23 cellular contexts compared by ENCODE assay signal in the genomic region with DNA sequence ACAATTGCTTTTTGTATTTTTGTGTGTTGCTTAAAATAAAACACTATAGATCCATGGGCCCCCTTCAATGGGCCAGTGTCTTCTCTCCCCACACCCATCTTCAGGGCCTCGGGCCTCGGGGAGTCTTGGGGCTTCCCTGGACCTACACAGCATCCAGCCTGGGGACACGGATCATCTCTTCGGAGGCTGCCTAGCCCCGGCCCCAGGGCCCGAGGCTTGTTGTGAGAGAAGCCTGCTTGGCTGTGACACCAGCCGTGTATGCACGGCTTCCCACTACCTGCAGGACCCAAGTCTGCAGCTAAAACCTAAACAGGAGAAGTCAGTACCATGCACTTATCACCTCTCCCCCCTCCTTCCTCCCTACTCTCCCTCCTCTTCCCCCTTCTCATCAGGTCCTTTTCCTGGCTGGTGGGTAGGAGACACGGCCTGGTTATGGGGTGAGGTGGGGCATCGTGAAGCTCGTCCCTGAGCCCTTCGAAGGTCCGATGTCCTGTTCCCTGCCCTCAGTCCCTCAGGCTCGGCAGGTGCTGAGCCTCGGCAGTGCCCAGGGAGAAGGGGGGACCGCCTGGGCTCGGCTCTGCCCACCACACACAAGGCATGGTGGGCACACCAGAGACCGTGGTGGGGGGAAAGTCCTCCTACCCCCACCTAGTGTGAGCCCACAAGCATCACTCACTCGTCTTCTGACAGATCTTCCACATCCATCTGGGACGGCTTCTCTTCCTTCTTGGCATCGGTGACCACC. TPM values are rescaled to one million over a fixed set of nuclear protein-coding genes. Genes with fewer than 3 reads are reported as not detected.
DNase-seq lines count a peak whose midpoint lies in the region; ATAC-seq, FAIRE-seq and TF ChIP-seq lines count a peak whose summit lies in the region.
"Had no signal": no experiment of that assay in that cellular context is flagged by ENCODE, and none has a peak within 500 bp of the region (broad histone marks: within the 10 kb centered on the region; RNA-seq: fewer than 3 reads in every experiment).

No MANE protein-coding gene starts in this region.

- no peak overlapping the region for H3K9ac ChIP-seq in HepG2 (ENCODE audit: insufficient read depth, low read depth, low read length)
- H3K9ac ChIP-seq: KMS-11 had no signal

- H3K9me3 Mint-ChIP-seq in activated T-helper 2 cell treated with anti-CD3 and anti-CD28 coated beads, Interferon-gamma antibody, Interleukin-2, Interleukin-4, amounts not matched to agents 10 μg/mL and 5 μg/mL and 100 μg/mL, durations not matched to agents 14 hours and 24 hours and 36 hours, result peaks cover 17% of the 10 kb centered on the region

- TF ChIP-seq POLR2A in right lobe of liver (IDR thresholded peaks at IDR 0.05), result no peak
- TF ChIP-seq POLR2A in HepG2 (IDR thresholded peaks at IDR 0.05; ENCODE audit: insufficient read depth in 1 of 2, low read depth in 2 of 2, low read length in 2 of 2), result no peak

- H3K4me3 ChIP-seq in right lobe of liver, result no peak overlapping the region
- no peak overlapping the region for H3K4me3 ChIP-seq in HepG2 (replicated peaks in 1 of 3; ENCODE audit: insufficient read depth in 1 of 3, low read depth in 2 of 3, low read length in 3 of 3)
- H3K4me3 ChIP-seq in psoas muscle, result no peak overlapping the region
- H3K4me3 ChIP-seq: SJSA1 had no signal

- CTCF ChIA-PET in HepG2 (lab: Yijun Ruan, JAX; ENCODE audit: low intra/inter-chr PET ratio, low total read pairs), result no interaction called here

- no peaks in the 10 kb centered on the region for H4K20me1 ChIP-seq in HepG2 (ENCODE audit: insufficient read depth, low read length)

- FAIRE-seq in HepG2 (lab: Jason Lieb, UNC), result no peak
- FAIRE-seq: A204.1, D721Med had no signal

- H3K4me3 Mint-ChIP-seq in activated T-helper 2 cell treated with anti-CD3 and anti-CD28 coated beads, Interferon-gamma antibody, Interleukin-2, Interleukin-4, amounts not matched to agents 10 μg/mL and 5 μg/mL and 100 μg/mL, durations not matched to agents 14 hours and 24 hours and 36 hours (ENCODE audit: low read depth), result no peak overlapping the region

- H3K36me3 ChIP-seq in right lobe of liver (no peaks in the 10 kb centered on the region), HepG2 (replicated peaks in 1 of 2; ENCODE audit: control insufficient read depth in 1 of 2, insufficient read depth in 2 of 2, low read length in 2 of 2) (no peaks in the 10 kb centered on the region), psoas muscle (ENCODE audit: insufficient read depth in 1 of 2, low read depth in 1 of 2) (no peaks in the 10 kb centered on the region)

- intact Hi-C loops in right lobe of liver (cut with DNase I), result no loop called here
- intact Hi-C loops in HepG2 (cut with micrococcal nuclease; ENCODE audit: unreplicated experiment), result no loop called here
- intact Hi-C loops in left ventricle myocardium superior (cut with micrococcal nuclease), result no loop called here
- intact Hi-C loops in psoas muscle (cut with DNase I), result no loop called here
- intact Hi-C loops in activated T-helper 2 cell treated with anti-CD3 and anti-CD28 coated beads, Interferon-gamma antibody, Interleukin-2, Interleukin-4, amounts not matched to agents 10 μg/mL and 5 μg/mL and 100 μg/mL, durations not matched to agents 14 hours and 24 hours and 36 hours (cut with micrococcal nuclease), result no loop called here

- peak; percentile 8 to 28 (median 26) for DNase-seq in right lobe of liver
- DNase-seq in HepG2 (ENCODE audit: low spot score), result no peak
- peak; percentile 2 for DNase-seq in left ventricle myocardium superior
- peak; percentile 8 to 30 for DNase-seq in psoas muscle
- no peak for DNase-seq in NCI-H2029 treated with DMSO at 0.1 percent for 48 hours (lab: John Stamatoyannopoulos, UW)
- DNase-seq in activated T-helper 2 cell treated with anti-CD3 and anti-CD28 coated beads, Interferon-gamma antibody, Interleukin-2, Interleukin-4, amounts not matched to agents 10 μg/mL and 5 μg/mL and 100 μg/mL, durations not matched to agents 14 hours and 24 hours and 36 hours (ENCODE audit: low spot score), result no peak
- no peak for DNase-seq in germinal center (ENCODE audit: low spot score)
- DNase-seq: DMS53; GDM1; GOT3; HCEC 1CT; NCI-H1092 treated with DMSO at 0.1 percent for 48 hours; NCI-H1436 treated with DMSO at 0.1 percent for 48 hours; NCI-H1930; NCI-H226; NCI-H510A treated with DMSO at 0.1 percent for 48 hours; NCI-H774; NK-92 treated with Interleukin-12 subunit alpha and Interleukin-12 subunit beta, amount 100 ng/mL, for 24 hours had no signal

- no peaks in the 10 kb centered on the region for H3K36me3 Mint-ChIP-seq in activated T-helper 2 cell treated with anti-CD3 and anti-CD28 coated beads, Interferon-gamma antibody, Interleukin-2, Interleukin-4, amounts not matched to agents 10 μg/mL and 5 μg/mL and 100 μg/mL, durations not matched to agents 14 hours and 24 hours and 36 hours (ENCODE audit: low read depth)

- no peak overlapping the region for H2AFZ ChIP-seq in HepG2 (ENCODE audit: low read length)

- in situ Hi-C loops in HepG2 (cut with HindIII; ENCODE audit: extremely low pct_ligation_motif_present, low pct_unique_long_range_greater_than_20kb), result no loop called here

- TF ChIP-seq CTCF in right lobe of liver (IDR thresholded peaks at IDR 0.05), result no peak
- no peak for TF ChIP-seq CTCF in HepG2 (CRISPR knock-in tag; IDR thresholded peaks at IDR 0.05)
- TF ChIP-seq CTCF in psoas muscle (IDR thresholded peaks at IDR 0.05), result no peak

- no peak overlapping the region for H3K27ac ChIP-seq in right lobe of liver
- no peak overlapping the region for H3K27ac ChIP-seq in HepG2 (ENCODE audit: extremely low read length, insufficient read depth, low read length)
- H3K27ac ChIP-seq in psoas muscle, result no peak overlapping the region
- H3K27ac ChIP-seq: KMS-11, SJSA1 had no signal

- POLR2A ChIA-PET in HepG2 (lab: Yijun Ruan, JAX), result no interaction called here

- H3K4me2 ChIP-seq in HepG2 (ENCODE audit: low read depth, low read length), result no peak overlapping the region
- H3K4me2 ChIP-seq: KMS-11 had no signal

- no peaks in the 10 kb centered on the region for H3K27me3 ChIP-seq in right lobe of liver
- peaks cover 0 to 5% of the 10 kb centered on the region in 2 experiments; a peak in 3 of 5 replicates for H3K27me3 ChIP-seq in HepG2 (ENCODE audit: control insufficient read depth in 1 of 2, insufficient read depth in 2 of 2, low read length in 2 of 2)
- H3K27me3 ChIP-seq in psoas muscle (ENCODE audit: insufficient read depth in 3 of 3, low read length in 2 of 3), result no peaks in the 10 kb centered on the region
- H3K27me3 ChIP-seq: SJSA1 had no signal

- no peak for TF ChIP-seq RAD21 in HepG2 (CRISPR knock-in tag; IDR thresholded peaks at IDR 0.05)

- 77% methylated on average over 3 of the region's 21 CpGs for WGBS in right lobe of liver (ENCODE audit: insufficient coverage, low coverage, low lambda C conversion rate, missing lambda C conversion rate)
- 16% methylated on average over 19 of the region's 21 CpGs for WGBS in HepG2 (ENCODE audit: low lambda C conversion rate)
- 93 to 98% (median 93%) methylated on average over 21 of the region's 21 CpGs for WGBS in psoas muscle, 3 donors

- H3K9me3 ChIP-seq in right lobe of liver, result no peaks in the 10 kb centered on the region
- peaks cover 20% of the 10 kb centered on the region for H3K9me3 ChIP-seq in HepG2 (ENCODE audit: low read length)
- no peaks in the 10 kb centered on the region for H3K9me3 ChIP-seq in psoas muscle

- H3K27ac Mint-ChIP-seq in activated T-helper 2 cell treated with anti-CD3 and anti-CD28 coated beads, Interferon-gamma antibody, Interleukin-2, Interleukin-4, amounts not matched to agents 10 μg/mL and 5 μg/mL and 100 μg/mL, durations not matched to agents 14 hours and 24 hours and 36 hours, result no peak overlapping the region

- H3K4me1 ChIP-seq in right lobe of liver (no peaks in the 10 kb centered on the region), HepG2 (ENCODE audit: insufficient read depth, low read length) (no peaks in the 10 kb centered on the region), psoas muscle (no peaks in the 10 kb centered on the region)
- H3K4me1 ChIP-seq: SJSA1 had no signal

- ATAC-seq in right lobe of liver, result peak in 1 of 4 donors; percentile 13
- no peak for ATAC-seq in HepG2
- ATAC-seq in left ventricle myocardium superior, result no peak
- no peak for ATAC-seq in psoas muscle
- ATAC-seq: Panc1 had no signal

- no peaks in the 10 kb centered on the region for H3K79me2 ChIP-seq in HepG2 (ENCODE audit: insufficient read depth, low read length)

- H3K27me3 Mint-ChIP-seq in activated T-helper 2 cell treated with anti-CD3 and anti-CD28 coated beads, Interferon-gamma antibody, Interleukin-2, Interleukin-4, amounts not matched to agents 10 μg/mL and 5 μg/mL and 100 μg/mL, durations not matched to agents 14 hours and 24 hours and 36 hours (ENCODE audit: low read depth), result no peaks in the 10 kb centered on the region

- no peak for TF ChIP-seq EP300 in HepG2 (IDR thresholded peaks at IDR 0.05; ENCODE audit: low read depth in 2 of 2, low read length in 2 of 2)
- no peak for TF ChIP-seq EP300 in HepG2 (CRISPR knock-in tag; IDR thresholded peaks at IDR 0.05; ENCODE audit: borderline replicate concordance)

- no TSS peak for BruUV-seq in HepG2 (replicated peaks; lab: Mats Ljungman, UMichigan)

- no peaks in the 10 kb centered on the region for H3K4me1 Mint-ChIP-seq in activated T-helper 2 cell treated with anti-CD3 and anti-CD28 coated beads, Interferon-gamma antibody, Interleukin-2, Interleukin-4, amounts not matched to agents 10 μg/mL and 5 μg/mL and 100 μg/mL, durations not matched to agents 14 hours and 24 hours and 36 hours (ENCODE audit: low read depth)

RNA-seq across cellular contexts. Expression of gene C13orf46, which starts 9.5 kb away (rescaled TPM):
- total RNA-seq in right lobe of liver (1 to 10 TPM in 2 of 6 experiments, under 1 TPM in 4; 0.04 to 1.1 (median 0.60) TPM), HepG2 (2016; rRNA removed; fragmentation: Illumina TruSeq; extraction: Trizol) (not detected in 2 replicates), left ventricle myocardium superior (0.37 TPM), psoas muscle (1 to 10 TPM in 1 of 4 donors, under 1 TPM in 3; 0.24 to 2.5 (median 0.73) TPM)
- total RNA-seq in HepG2 (2016; cell fraction: cytosol; rRNA removed; fragmentation: Illumina TruSeq; extraction: Trizol; ENCODE audit: low read depth), result not detected in 2 replicates
- total RNA-seq in HepG2 (2016; cell fraction: insoluble cytoplasmic fraction; rRNA removed; fragmentation: Illumina TruSeq; extraction: Trizol), result not detected in 2 replicates
- total RNA-seq in HepG2 (2016; cell fraction: membrane; rRNA removed; fragmentation: Illumina TruSeq; extraction: Trizol), result not detected in 2 replicates
- not detected in 2 replicates for total RNA-seq in HepG2 (2016; cell fraction: nucleus; rRNA removed; fragmentation: Illumina TruSeq; extraction: Trizol)
- polyA plus RNA-seq in HepG2 (2011; rRNA removed) (0.01 TPM in 1 of 2 replicates, not detected in the other), psoas muscle (under 1 TPM in 2 of 3 donors, not detected in 1; 0.14 to 0.53 TPM)
- polyA plus RNA-seq in HepG2 (2011; cell fraction: cytosol; rRNA removed), result not detected in 2 replicates
- polyA plus RNA-seq in HepG2 (2011; cell fraction: nucleus; rRNA removed), result 0.03 TPM in 1 of 2 replicates, not detected in the other
- polyA plus RNA-seq in HepG2 (2012), result not detected in 2 replicates
- polyA plus RNA-seq in HepG2 (2016; cell fraction: cytosol; fragmentation: Illumina TruSeq; extraction: Trizol; ENCODE audit: low read depth), result not detected in 2 replicates
- polyA plus RNA-seq in HepG2 (2016; cell fraction: insoluble cytoplasmic fraction; fragmentation: Illumina TruSeq; extraction: Trizol; ENCODE audit: low read depth), result not detected in 2 replicates
- polyA plus RNA-seq in HepG2 (2016; cell fraction: membrane; fragmentation: Illumina TruSeq; extraction: Trizol; ENCODE audit: low read depth), result not detected in 2 replicates
- not detected in 2 replicates for polyA plus RNA-seq in HepG2 (2016; cell fraction: nucleus; fragmentation: Illumina TruSeq; extraction: Trizol; ENCODE audit: insufficient read depth, low read depth)
- 1.9 TPM in 1 of 2 replicates, not detected in the other for polyA minus RNA-seq in HepG2 (2011; rRNA and poly(A)+ RNA removed; ENCODE audit: low replicate concordance)
- polyA minus RNA-seq in HepG2 (2011; cell fraction: cytosol; rRNA and poly(A)+ RNA removed), result not detected in 2 replicates
- polyA minus RNA-seq in HepG2 (2011; cell fraction: nucleus; rRNA and poly(A)+ RNA removed), result 0.13 TPM in 1 of 2 replicates, not detected in the other
- total RNA-seq in activated T-helper 2 cell treated with anti-CD3 and anti-CD28 coated beads, Interferon-gamma antibody, Interleukin-2, Interleukin-4, amounts not matched to agents 10 μg/mL and 5 μg/mL and 100 μg/mL, durations not matched to agents 14 hours and 24 hours and 36 hours, result 0.16 and 0.27 TPM in 2 replicates
- total RNA-seq: SJSA1 had no signal

Comparison
In these comparisons a context has a peak if more than half of its experiments do, and no peak if none do; other contexts are left out.
1. DNase-seq: peak in right lobe of liver (3 of 3), left ventricle myocardium superior (single experiment) and psoas muscle (2 of 2); none in HepG2 (single experiment), NCI-H2029 treated with DMSO at 0.1 percent for 48 hours (single experiment), activated T-helper 2 cell treated with anti-CD3 and anti-CD28 coated beads, Interferon-gamma antibody, Interleukin-2, Interleukin-4, amounts not matched to agents 10 μg/mL and 5 μg/mL and 100 μg/mL, durations not matched to agents 14 hours and 24 hours and 36 hours (single experiment) and germinal center (single experiment).